17 cellular contexts compared by ENCODE assay signal in genomic region chr13:46529509-46529908, GRCh38. TPM values are rescaled to one million over a fixed set of nuclear protein-coding genes. Genes with fewer than 3 reads are reported as not detected.
DNase-seq lines count a peak whose midpoint lies in the region; ATAC-seq, FAIRE-seq and TF ChIP-seq lines count a peak whose summit lies in the region.
"Had no signal": no experiment of that assay in that cellular context is flagged by ENCODE, and none has a peak within 500 bp of the region (broad histone marks: within the 10 kb centered on the region; RNA-seq: fewer than 3 reads in every experiment).

No MANE protein-coding gene starts in this region.

- WGBS in HepG2 (ENCODE audit: low lambda C conversion rate), result 2% methylated on average over 2 of the region's 2 CpGs

- H3K79me2 ChIP-seq in HepG2 (ENCODE audit: insufficient read depth, low read length), result no peaks in the 10 kb centered on the region

- no peaks in the 10 kb centered on the region for H3K36me3 Mint-ChIP-seq in activated naive CD8-positive, alpha-beta T cell treated with anti-CD3 and anti-CD28 coated beads for 36 hours

- H3K9ac ChIP-seq in BLaER1 (no peak overlapping the region), HepG2 (ENCODE audit: insufficient read depth, low read depth, low read length) (no peak overlapping the region)

- no peak for TF ChIP-seq CTCF in HepG2 (CRISPR knock-in tag; IDR thresholded peaks at IDR 0.05)

- H2AFZ ChIP-seq in HepG2 (ENCODE audit: low read length), result no peak overlapping the region

- CTCF ChIA-PET in HepG2 (lab: Yijun Ruan, JAX; ENCODE audit: low intra/inter-chr PET ratio, low total read pairs), result no interaction called here

- POLR2A ChIA-PET in HepG2 (lab: Yijun Ruan, JAX), result no interaction called here

- no peaks in the 10 kb centered on the region for H3K27me3 Mint-ChIP-seq in activated naive CD8-positive, alpha-beta T cell treated with anti-CD3 and anti-CD28 coated beads for 36 hours

- H3K4me3 ChIP-seq in BLaER1, result no peak overlapping the region
- no peak overlapping the region for H3K4me3 ChIP-seq in HepG2 (replicated peaks in 1 of 3; ENCODE audit: insufficient read depth in 1 of 3, low read depth in 2 of 3, low read length in 3 of 3)
- H3K4me3 ChIP-seq: ascending aorta, MG63, SJSA1, thyroid gland had no signal

- H3K27me3 ChIP-seq in BLaER1 (no peaks in the 10 kb centered on the region), HepG2 (ENCODE audit: control insufficient read depth in 1 of 2, insufficient read depth in 2 of 2, low read length in 2 of 2) (no peaks in the 10 kb centered on the region; a peak in 1 of 5 replicates)
- H3K27me3 ChIP-seq: ascending aorta, MG63, SJSA1, thyroid gland had no signal

- H3K9me3 ChIP-seq in BLaER1 (no peaks in the 10 kb centered on the region), HepG2 (ENCODE audit: low read length) (no peaks in the 10 kb centered on the region)
- H3K9me3 ChIP-seq: ascending aorta, MG63, SJSA1, thyroid gland had no signal

- peaks cover 15% of the 10 kb centered on the region for H3K4me1 Mint-ChIP-seq in activated naive CD8-positive, alpha-beta T cell treated with anti-CD3 and anti-CD28 coated beads for 36 hours

- no peak for TF ChIP-seq RAD21 in HepG2 (CRISPR knock-in tag; IDR thresholded peaks at IDR 0.05)

- no peak for FAIRE-seq in HepG2 (lab: Jason Lieb, UNC)

- H3K27ac Mint-ChIP-seq in activated naive CD8-positive, alpha-beta T cell treated with anti-CD3 and anti-CD28 coated beads for 36 hours, result peak overlapping the region; percentile 0

- intact Hi-C loops in HepG2 (cut with micrococcal nuclease; ENCODE audit: unreplicated experiment), result no loop called here

- no TSS peak for BruUV-seq in HepG2 (replicated peaks; lab: Mats Ljungman, UMichigan)

- TF ChIP-seq EP300 in HepG2 (IDR thresholded peaks at IDR 0.05; ENCODE audit: low read depth in 2 of 2, low read length in 2 of 2) (no peak), HepG2 (CRISPR knock-in tag; IDR thresholded peaks at IDR 0.05; ENCODE audit: borderline replicate concordance) (no peak)

- H3K9me3 Mint-ChIP-seq in activated naive CD8-positive, alpha-beta T cell treated with anti-CD3 and anti-CD28 coated beads for 36 hours, result no peaks in the 10 kb centered on the region

- H3K4me2 ChIP-seq in BLaER1 (peak overlapping the region; percentile 66), HepG2 (ENCODE audit: low read depth, low read length) (no peak overlapping the region)

- H4K20me1 ChIP-seq in BLaER1 (no peaks in the 10 kb centered on the region), HepG2 (ENCODE audit: insufficient read depth, low read length) (no peaks in the 10 kb centered on the region)

- TF ChIP-seq POLR2A in HepG2 (IDR thresholded peaks at IDR 0.05; ENCODE audit: insufficient read depth in 1 of 2, low read depth in 2 of 2, low read length in 2 of 2), result no peak

- H3K4me1 ChIP-seq in BLaER1 (peaks cover 34% of the 10 kb centered on the region), HepG2 (ENCODE audit: insufficient read depth, low read length) (no peaks in the 10 kb centered on the region)
- H3K4me1 ChIP-seq: thyroid gland had no signal

- no peaks in the 10 kb centered on the region for H3K36me3 ChIP-seq in BLaER1
- no peaks in the 10 kb centered on the region for H3K36me3 ChIP-seq in HepG2 (replicated peaks in 1 of 2; ENCODE audit: control insufficient read depth in 1 of 2, insufficient read depth in 2 of 2, low read length in 2 of 2)
- H3K36me3 ChIP-seq: ascending aorta, MG63, SJSA1, thyroid gland had no signal

- in situ Hi-C loops in HepG2 (cut with HindIII; ENCODE audit: extremely low pct_ligation_motif_present, low pct_unique_long_range_greater_than_20kb), result no loop called here

- ATAC-seq in HG02884 (IDR thresholded peaks at IDR 0.05; ENCODE audit: unreplicated experiment) (peak; percentile 54), HepG2 (no peak)

- no peak overlapping the region for H3K4me3 Mint-ChIP-seq in activated naive CD8-positive, alpha-beta T cell treated with anti-CD3 and anti-CD28 coated beads for 36 hours

- H3K27ac ChIP-seq in BLaER1 (peak overlapping the region; percentile 58), HepG2 (ENCODE audit: extremely low read length, insufficient read depth, low read length) (no peak overlapping the region)
- H3K27ac ChIP-seq: C4-2B, thyroid gland had no signal

- DNase-seq in DMS79 treated with DMSO at 0.1 percent for 48 hours (lab: John Stamatoyannopoulos, UW) (peak; percentile 60), HuH-7.5 (ENCODE audit: low spot score) (no peak), Ammon's horn (ENCODE audit: low spot score) (no peak), HepG2 (ENCODE audit: low spot score) (no peak)
- no peak for DNase-seq in activated naive CD8-positive, alpha-beta T cell treated with anti-CD3 and anti-CD28 coated beads for 36 hours
- DNase-seq: GOT3, MG63, midbrain, NCI-H510A treated with DMSO at 0.1 percent for 48 hours, OCI-M1, retina, thyroid gland had no signal

TF ChIP-seq in HepG2, 621 proteins besides CTCF, POLR2A, EP300 and RAD21 (continues in another document):
- TF ChIP-seq ZNF282 (IDR thresholded peaks at IDR 0.05; ENCODE audit: partially characterized antibody) (no peak), ZNF451 (CRISPR knock-in tag; IDR thresholded peaks at IDR 0.05) (no peak), FOXK1 (CRISPR knock-in tag; IDR thresholded peaks at IDR 0.05; ENCODE audit: borderline replicate concordance, low read depth) (no peak), ZFP82 (CRISPR knock-in tag; IDR thresholded peaks at IDR 0.05; ENCODE audit: borderline replicate concordance) (no peak), RFXANK (CRISPR knock-in tag; IDR thresholded peaks at IDR 0.05) (no peak)
- TF ChIP-seq, protein P1, sequence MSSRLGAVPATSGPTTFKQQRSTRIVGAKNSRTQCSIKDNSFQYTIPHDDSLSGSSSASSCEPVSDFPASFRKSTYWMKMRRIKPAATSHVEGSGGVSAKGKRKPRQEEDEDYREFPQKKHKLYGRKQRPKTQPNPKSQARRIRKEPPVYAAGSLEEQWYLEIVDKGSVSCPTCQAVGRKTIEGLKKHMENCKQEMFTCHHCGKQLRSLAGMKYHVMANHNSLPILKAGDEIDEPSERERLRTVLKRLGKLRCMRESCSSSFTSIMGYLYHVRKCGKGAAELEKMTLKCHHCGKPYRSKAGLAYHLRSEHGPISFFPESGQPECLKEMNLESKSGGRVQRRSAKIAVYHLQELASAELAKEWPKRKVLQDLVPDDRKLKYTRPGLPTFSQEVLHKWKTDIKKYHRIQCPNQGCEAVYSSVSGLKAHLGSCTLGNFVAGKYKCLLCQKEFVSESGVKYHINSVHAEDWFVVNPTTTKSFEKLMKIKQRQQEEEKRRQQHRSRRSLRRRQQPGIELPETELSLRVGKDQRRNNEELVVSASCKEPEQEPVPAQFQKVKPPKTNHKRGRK (CRISPR knock-in tag; IDR thresholded peaks at IDR 0.05), result no peak

RNA-seq across cellular contexts. Expression of gene LRCH1, which starts 23.5 kb away (rescaled TPM):
- total RNA-seq in activated naive CD8-positive, alpha-beta T cell treated with anti-CD3 and anti-CD28 coated beads for 36 hours, result 10 to 100 TPM; 16.9 to 18.1 TPM
- 4.1 and 6.6 TPM in 2 replicates for total RNA-seq in HepG2 (2016; rRNA removed; fragmentation: Illumina TruSeq; extraction: Trizol)
- total RNA-seq in HepG2 (2016; cell fraction: cytosol; rRNA removed; fragmentation: Illumina TruSeq; extraction: Trizol; ENCODE audit: low read depth), result 2.2 and 2.4 TPM in 2 replicates
- 4.2 and 6.0 TPM in 2 replicates for total RNA-seq in HepG2 (2016; cell fraction: insoluble cytoplasmic fraction; rRNA removed; fragmentation: Illumina TruSeq; extraction: Trizol)
- total RNA-seq in HepG2 (2016; cell fraction: membrane; rRNA removed; fragmentation: Illumina TruSeq; extraction: Trizol), result 3.5 and 3.9 TPM in 2 replicates
- total RNA-seq in HepG2 (2016; cell fraction: nucleus; rRNA removed; fragmentation: Illumina TruSeq; extraction: Trizol), result 10.2 and 12.6 TPM in 2 replicates
- polyA plus RNA-seq in HepG2 (2011; rRNA removed), result 9.2 and 12.6 TPM in 2 replicates
- 4.7 and 5.6 TPM in 2 replicates for polyA plus RNA-seq in HepG2 (2011; cell fraction: cytosol; rRNA removed)
- 9.3 and 10.3 TPM in 2 replicates for polyA plus RNA-seq in HepG2 (2011; cell fraction: nucleus; rRNA removed)
- polyA plus RNA-seq in HepG2 (2012), result 7.8 and 9.2 TPM in 2 replicates
- 0.29 and 0.41 TPM in 2 replicates for polyA plus RNA-seq in HepG2 (2016; cell fraction: cytosol; fragmentation: Illumina TruSeq; extraction: Trizol; ENCODE audit: low read depth)
- 6.5 and 7.8 TPM in 2 replicates for polyA plus RNA-seq in HepG2 (2016; cell fraction: insoluble cytoplasmic fraction; fragmentation: Illumina TruSeq; extraction: Trizol; ENCODE audit: low read depth)
- polyA plus RNA-seq in HepG2 (2016; cell fraction: membrane; fragmentation: Illumina TruSeq; extraction: Trizol; ENCODE audit: low read depth), result 1.3 and 1.7 TPM in 2 replicates
- polyA plus RNA-seq in HepG2 (2016; cell fraction: nucleus; fragmentation: Illumina TruSeq; extraction: Trizol; ENCODE audit: insufficient read depth, low read depth), result 9.3 TPM in 2 replicates
- 10.6 and 13.7 TPM in 2 replicates for polyA minus RNA-seq in HepG2 (2011; rRNA and poly(A)+ RNA removed; ENCODE audit: low replicate concordance)
- 8.0 and 9.5 TPM in 2 replicates for polyA minus RNA-seq in HepG2 (2011; cell fraction: cytosol; rRNA and poly(A)+ RNA removed)
- 54.5 and 56.4 TPM in 2 replicates for polyA minus RNA-seq in HepG2 (2011; cell fraction: nucleus; rRNA and poly(A)+ RNA removed)
